In genomic region chr2:227504700-227505099, GRCh38 we compare ENCODE assay signal across 19 cellular contexts. TPM values are rescaled to one million over a fixed set of nuclear protein-coding genes. Genes with fewer than 3 reads are reported as not detected.
DNase-seq lines count a peak whose midpoint lies in the region; ATAC-seq and TF ChIP-seq lines count a peak whose summit lies in the region.
"Had no signal": no experiment of that assay in that cellular context is flagged by ENCODE, and none has a peak within 500 bp of the region (broad histone marks: within the 10 kb centered on the region; RNA-seq: fewer than 3 reads in every experiment).

No MANE protein-coding gene starts in this region.

- H3K4me3 Mint-ChIP-seq in CD4-positive, CD25-positive, alpha-beta regulatory T cell, result peak overlapping the region in 3 of 4 donors; percentile 1 to 25 (median 12)
- H3K4me3 Mint-ChIP-seq in endothelial cell (ENCODE audit: unreplicated experiment), result no peak overlapping the region

- no peaks in the 10 kb centered on the region for H3K27me3 ChIP-seq in CD4-positive, CD25-positive, alpha-beta regulatory T cell (ENCODE audit: control insufficient read depth, insufficient read depth, low read length)
- H3K27me3 ChIP-seq in neutrophil, result no peaks in the 10 kb centered on the region
- H3K27me3 ChIP-seq: stomach had no signal

- no peaks in the 10 kb centered on the region for H3K27me3 Mint-ChIP-seq in CD4-positive, CD25-positive, alpha-beta regulatory T cell
- peaks cover 3% of the 10 kb centered on the region for H3K27me3 Mint-ChIP-seq in endothelial cell (ENCODE audit: unreplicated experiment)
- H3K27me3 Mint-ChIP-seq: effector memory CD8-positive, alpha-beta T cell had no signal

- no peak overlapping the region for H3K27ac ChIP-seq in CD4-positive, CD25-positive, alpha-beta regulatory T cell (ENCODE audit: insufficient read depth, low read length, poor library complexity, severe bottlenecking)
- H3K27ac ChIP-seq in neutrophil, result peak overlapping the region; percentile 60
- H3K27ac ChIP-seq: SK-N-MC had no signal

- no peak for ATAC-seq in CD4-positive, CD25-positive, alpha-beta regulatory T cell (ENCODE audit: low read depth in 2 of 2)
- ATAC-seq: effector memory CD8-positive, alpha-beta T cell; left cardiac atrium; Panc1; right cardiac atrium had no signal

- H3K4me1 Mint-ChIP-seq in CD4-positive, CD25-positive, alpha-beta regulatory T cell, result peaks cover 50 to 89% (median 68%) of the 10 kb centered on the region in 4 donors
- peaks cover 26% of the 10 kb centered on the region for H3K4me1 Mint-ChIP-seq in endothelial cell (ENCODE audit: unreplicated experiment)

- peaks cover 4% of the 10 kb centered on the region for H3K36me3 ChIP-seq in CD4-positive, CD25-positive, alpha-beta regulatory T cell (ENCODE audit: control insufficient read depth, insufficient read depth, low read length)
- H3K36me3 ChIP-seq in neutrophil, result no peaks in the 10 kb centered on the region

- H3K9me3 ChIP-seq in CD4-positive, CD25-positive, alpha-beta regulatory T cell (ENCODE audit: control insufficient read depth in 2 of 2, low read length in 2 of 2), result no peaks in the 10 kb centered on the region
- no peaks in the 10 kb centered on the region for H3K9me3 ChIP-seq in neutrophil
- H3K9me3 ChIP-seq: stomach had no signal

- H3K4me3 ChIP-seq in CD4-positive, CD25-positive, alpha-beta regulatory T cell (ENCODE audit: low read depth, low read length), result peak overlapping the region; percentile 42
- no peak overlapping the region for H3K4me3 ChIP-seq in neutrophil (ENCODE audit: low read depth in 1 of 2, low read length in 1 of 2)
- H3K4me3 ChIP-seq: SK-N-MC, stomach had no signal

- H3K27ac Mint-ChIP-seq in CD4-positive, CD25-positive, alpha-beta regulatory T cell, result peak overlapping the region in 1 of 3 donors; percentile 3
- H3K27ac Mint-ChIP-seq in endothelial cell (ENCODE audit: unreplicated experiment), result peak overlapping the region; percentile 11

- peaks cover 7% of the 10 kb centered on the region for H3K36me3 Mint-ChIP-seq in CD4-positive, CD25-positive, alpha-beta regulatory T cell
- no peaks in the 10 kb centered on the region for H3K36me3 Mint-ChIP-seq in endothelial cell (ENCODE audit: low read depth, unreplicated experiment)

- H3K4me1 ChIP-seq in CD4-positive, CD25-positive, alpha-beta regulatory T cell (ENCODE audit: control insufficient read depth, insufficient read depth, low read length, poor library complexity, severe bottlenecking), result peaks cover 39% of the 10 kb centered on the region
- peaks cover 26 to 32% of the 10 kb centered on the region in 2 experiments for H3K4me1 ChIP-seq in neutrophil (ENCODE audit: control insufficient read depth in 1 of 2, insufficient read depth in 1 of 2, low read depth in 1 of 2, low read length in 1 of 2)

- TF ChIP-seq CTCF in endothelial cell (IDR thresholded peaks at IDR 0.05; ENCODE audit: unreplicated experiment) (no peak), neutrophil (IDR thresholded peaks at IDR 0.05) (no peak)

- DNase-seq in CD4-positive, CD25-positive, alpha-beta regulatory T cell, result no peak
- peak; percentile 28 for DNase-seq in HT-29 (ENCODE audit: low spot score)
- DNase-seq in endothelial cell (ENCODE audit: low spot score), result no peak
- DNase-seq in T-helper 2 cell, result no peak
- no peak for DNase-seq in hypothalamus (lab: John Stamatoyannopoulos, UW)
- no peak for DNase-seq in kidney tubule cell (ENCODE audit: low spot score)
- DNase-seq: activated CD4-positive, alpha-beta T cell treated with anti-CD3 and anti-CD28 coated beads for 1 hour; activated effector memory CD4-positive, alpha-beta T cell treated with Interleukin-2 at 50 U/mL for 16 hours; amygdala; cerebellar nuclear complex; effector memory CD8-positive, alpha-beta T cell; left cardiac atrium; NCI-H1105 treated with DMSO at 0.1 percent for 48 hours; nucleus accumbens; right cardiac atrium; stomach had no signal

- peaks cover 0 to 1% (median 0%) of the 10 kb centered on the region in 7 donors for H3K9me3 Mint-ChIP-seq in CD4-positive, CD25-positive, alpha-beta regulatory T cell
- no peaks in the 10 kb centered on the region for H3K9me3 Mint-ChIP-seq in endothelial cell (ENCODE audit: unreplicated experiment)
- H3K9me3 Mint-ChIP-seq: effector memory CD8-positive, alpha-beta T cell had no signal

RNA-seq across cellular contexts. Expression of gene AGFG1, which starts 32.7 kb away (rescaled TPM):
- 64.0 TPM for total RNA-seq in CD4-positive, CD25-positive, alpha-beta regulatory T cell
- polyA plus RNA-seq in CD4-positive, CD25-positive, alpha-beta regulatory T cell, result 10 to 100 TPM; 14.9 to 28.7 (median 20.2) TPM
- total RNA-seq in HT-29 (2014; rRNA removed; shearing (Covaris generic)), result 38.0 and 40.9 TPM in 2 replicates
- 70.9 TPM for total RNA-seq in endothelial cell (ENCODE audit: unreplicated experiment)
